Comparison of ENCODE assay signal across 15 cellular contexts in genomic region chr1:59055908-59056719, GRCh38.
A peak's percentile ranks its signal among the peaks of the same experiment; 100 is the strongest.
DNase-seq lines count a peak whose midpoint lies in the region; ATAC-seq, FAIRE-seq and TF ChIP-seq lines count a peak whose summit lies in the region.
"Had no signal": no experiment of that assay in that cellular context is flagged by ENCODE, and none has a peak within 500 bp of the region (broad histone marks: within the 10 kb centered on the region; RNA-seq: fewer than 3 reads in every experiment).

No MANE protein-coding gene starts in this region.

- H3K4me3 ChIP-seq in liver (ENCODE audit: low read depth in 1 of 3, low read length in 3 of 3) = no peak overlapping the region
- no peak overlapping the region for H3K4me3 ChIP-seq in HepG2 (replicated peaks in 1 of 3; ENCODE audit: insufficient read depth in 1 of 3, low read depth in 2 of 3, low read length in 3 of 3)
- H3K4me3 ChIP-seq in pancreas = peak overlapping the region in 1 of 4 donors; percentile 19
- H3K4me3 ChIP-seq: SJSA1 had no signal

- H3K4me1 Mint-ChIP-seq in Calu3 (ENCODE audit: low read depth, unreplicated experiment) = peaks cover 16% of the 10 kb centered on the region

- POLR2A ChIA-PET in HepG2 (lab: Yijun Ruan, JAX) = interaction anchor here (1.6 kb wide), 1 partner anchor 272 kb away, joined by 4 read pairs; the partner anchor contains the start of gene JUN

- no peaks in the 10 kb centered on the region for H3K27me3 ChIP-seq in liver (ENCODE audit: control insufficient read depth in 4 of 4, insufficient read depth in 4 of 4, low read length in 3 of 4)
- peaks cover 5 to 36% of the 10 kb centered on the region in 2 experiments for H3K27me3 ChIP-seq in HepG2 (ENCODE audit: control insufficient read depth in 1 of 2, insufficient read depth in 2 of 2, low read length in 2 of 2)
- H3K27me3 ChIP-seq in pancreas = no peaks in the 10 kb centered on the region
- H3K27me3 ChIP-seq: SJSA1 had no signal

- 67% methylated on average over 7 of the region's 7 CpGs for WGBS in liver
- WGBS in HepG2 (ENCODE audit: low lambda C conversion rate) = 50% methylated on average over 7 of the region's 7 CpGs
- 18 to 23% methylated on average over 7 of the region's 7 CpGs for WGBS in pancreas, 2 donors

- H3K27me3 Mint-ChIP-seq in Calu3 (ENCODE audit: unreplicated experiment) = no peaks in the 10 kb centered on the region
- H3K27me3 Mint-ChIP-seq: stimulated activated naive CD8-positive, alpha-beta T cell treated with anti-CD3 and anti-CD28 coated beads, Interleukin-15, Interleukin-2, amounts not matched to agents 100 ng/mL and 50 ng/mL, for 24 hours had no signal

- H3K27ac ChIP-seq in liver (ENCODE audit: low read depth in 1 of 2, low read length in 2 of 2) (peak overlapping the region in 1 of 2 donors; percentile 49), HepG2 (ENCODE audit: extremely low read length, insufficient read depth, low read length) (no peak overlapping the region), pancreas (peak overlapping the region; percentile 37 to 78 (median 67))
- H3K27ac ChIP-seq: HL-60 had no signal

- in situ Hi-C loops in HepG2 (cut with HindIII; ENCODE audit: extremely low pct_ligation_motif_present, low pct_unique_long_range_greater_than_20kb) = loop anchor here (10.0 kb wide), 1 partner anchor 271 kb away; the partner anchor contains the start of gene JUN

- TF ChIP-seq CTCF in liver (IDR thresholded peaks at IDR 0.05; ENCODE audit: low read depth, low read length, missing input control) = no peak
- TF ChIP-seq CTCF in HepG2 (CRISPR knock-in tag; IDR thresholded peaks at IDR 0.05) = no peak
- no peak for TF ChIP-seq CTCF in pancreas (IDR thresholded peaks at IDR 0.05)
- TF ChIP-seq CTCF in Calu3 (IDR thresholded peaks at IDR 0.05; ENCODE audit: unreplicated experiment) = no peak

- FAIRE-seq in HepG2 (lab: Jason Lieb, UNC) (no peak), pancreas (lab: Jason Lieb, UNC) (no peak)
- FAIRE-seq: endothelial cell of umbilical vein had no signal

- TF ChIP-seq RAD21 in liver (IDR thresholded peaks at IDR 0.05) (peak in 1 of 2 donors; percentile 8), HepG2 (CRISPR knock-in tag; IDR thresholded peaks at IDR 0.05) (no peak)

- peaks cover 3% of the 10 kb centered on the region for H3K9me3 Mint-ChIP-seq in Calu3 (ENCODE audit: low read depth, unreplicated experiment)

- no peak overlapping the region for H3K4me2 ChIP-seq in HepG2 (ENCODE audit: low read depth, low read length)

- no peak for TF ChIP-seq EP300 in HepG2 (IDR thresholded peaks at IDR 0.05; ENCODE audit: low read depth in 2 of 2, low read length in 2 of 2)
- TF ChIP-seq EP300 in HepG2 (CRISPR knock-in tag; IDR thresholded peaks at IDR 0.05; ENCODE audit: borderline replicate concordance) = no peak

- no peak overlapping the region for H3K4me3 Mint-ChIP-seq in Calu3 (ENCODE audit: low read depth, unreplicated experiment)
- H3K4me3 Mint-ChIP-seq: stimulated activated naive CD8-positive, alpha-beta T cell treated with anti-CD3 and anti-CD28 coated beads, Interleukin-15, Interleukin-2, amounts not matched to agents 100 ng/mL and 50 ng/mL, for 24 hours had no signal

- H3K4me1 ChIP-seq in liver (ENCODE audit: control insufficient read depth in 4 of 4, insufficient read depth in 4 of 4, low read length in 3 of 4) (peaks cover 0 to 29% (median 19%) of the 10 kb centered on the region in 4 donors), HepG2 (ENCODE audit: insufficient read depth, low read length) (peaks cover 40% of the 10 kb centered on the region), pancreas (peaks cover 29 to 57% (median 49%) of the 10 kb centered on the region in 3 donors)

- no peaks in the 10 kb centered on the region for H3K36me3 ChIP-seq in liver (ENCODE audit: control insufficient read depth in 4 of 4, insufficient read depth in 3 of 4, low read depth in 1 of 4, low read length in 3 of 4)
- H3K36me3 ChIP-seq in HepG2 (replicated peaks in 1 of 2; ENCODE audit: control insufficient read depth in 1 of 2, insufficient read depth in 2 of 2, low read length in 2 of 2) = no peaks in the 10 kb centered on the region
- H3K36me3 ChIP-seq in pancreas = no peaks in the 10 kb centered on the region
- H3K36me3 ChIP-seq: SJSA1 had no signal

- BruUV-seq in HepG2 (replicated peaks; lab: Mats Ljungman, UMichigan) = no TSS peak
- no TSS peak for BruUV-seq in Calu3 (replicated peaks; lab: Mats Ljungman, UMichigan)

- DNase-seq in HepG2 (ENCODE audit: low spot score) (no peak), Right ventricle myocardium superior (no peak), pancreas (peak in 4 of 6 donors; percentile 59 to 76 (median 70)), Calu3 (no peak), islet precursor cell (no peak), activated gamma-delta T cell (lab: John Stamatoyannopoulos, UW) (no peak)
- DNase-seq: activated naive CD4-positive, alpha-beta T cell; caudate nucleus; NCI-H2107 had no signal

- CTCF ChIA-PET in HepG2 (lab: Yijun Ruan, JAX; ENCODE audit: low intra/inter-chr PET ratio, low total read pairs) = no interaction called here
- CTCF ChIA-PET in Calu3 (lab: Charles Lee) = interaction anchor here (0.5 kb wide), 1 partner anchor 147 kb away, joined by 6 read pairs; no protein-coding TSS in a partner anchor

- H3K9ac ChIP-seq in liver (ENCODE audit: low read depth in 1 of 2, low read length in 2 of 2) = no peak overlapping the region
- H3K9ac ChIP-seq in HepG2 (ENCODE audit: insufficient read depth, low read depth, low read length) = no peak overlapping the region

- no peaks in the 10 kb centered on the region for H4K20me1 ChIP-seq in HepG2 (ENCODE audit: insufficient read depth, low read length)

- no peak for TF ChIP-seq POLR2A in HepG2 (IDR thresholded peaks at IDR 0.05; ENCODE audit: insufficient read depth in 1 of 2, low read depth in 2 of 2, low read length in 2 of 2)

- intact Hi-C loops in HepG2 (cut with micrococcal nuclease; ENCODE audit: unreplicated experiment) (loop anchor here (10.0 kb wide), 1 partner anchor 151 kb away; no protein-coding TSS in a partner anchor), Right ventricle myocardium superior (cut with DNase I) (loop anchor here (10.0 kb wide), 1 partner anchor 271 kb away; the partner anchor contains the start of gene JUN), pancreas (cut with DNase I) (loop anchor here in 1 of 3 donors (10.0 kb wide), 1 partner anchor 271 kb away; the partner anchor contains the start of gene JUN), Calu3 (cut with micrococcal nuclease; ENCODE audit: unreplicated experiment) (no loop called here)

- ATAC-seq in HepG2 (no peak), Right ventricle myocardium superior (ENCODE audit: poor library complexity) (peak; percentile 31), pancreas (peak; percentile 66 to 79 (median 75)), HG02798 (IDR thresholded peaks at IDR 0.05; ENCODE audit: poor library complexity, unreplicated experiment) (no peak)

- H2AFZ ChIP-seq in HepG2 (ENCODE audit: low read length) = no peak overlapping the region

- no peaks in the 10 kb centered on the region for H3K9me3 ChIP-seq in liver (ENCODE audit: control insufficient read depth in 4 of 4, low read length in 3 of 4)
- H3K9me3 ChIP-seq in HepG2 (ENCODE audit: low read length) = no peaks in the 10 kb centered on the region
- H3K9me3 ChIP-seq in pancreas = no peaks in the 10 kb centered on the region
- H3K9me3 ChIP-seq: SJSA1 had no signal

- no peaks in the 10 kb centered on the region for H3K79me2 ChIP-seq in HepG2 (ENCODE audit: insufficient read depth, low read length)

- no peaks in the 10 kb centered on the region for H3K36me3 Mint-ChIP-seq in Calu3 (ENCODE audit: insufficient read depth, unreplicated experiment)

- H3K27ac Mint-ChIP-seq in Calu3 (ENCODE audit: unreplicated experiment) = no peak overlapping the region
- H3K27ac Mint-ChIP-seq: stimulated activated naive CD8-positive, alpha-beta T cell treated with anti-CD3 and anti-CD28 coated beads, Interleukin-15, Interleukin-2, amounts not matched to agents 100 ng/mL and 50 ng/mL, for 24 hours had no signal

TF ChIP-seq in liver, 16 proteins besides CTCF, POLR2A, EP300 and RAD21:
- TF ChIP-seq NR2F2 (IDR thresholded peaks at IDR 0.05) = peak; percentile 73
- TF ChIP-seq GABPA (IDR thresholded peaks at IDR 0.05 in 1 of 2, conservative IDR thresholded peaks at IDR 0.05 in 1 of 2) = no peak
- TF ChIP-seq JUND (IDR thresholded peaks at IDR 0.05) = no peak
- no peak for TF ChIP-seq YY1 (IDR thresholded peaks at IDR 0.05)

TF ChIP-seq in HepG2, 621 proteins besides CTCF, POLR2A, EP300 and RAD21 (continues in another document):
- TF ChIP-seq SYNCRIP (IDR thresholded peaks at IDR 0.05; ENCODE audit: insufficient read depth, low read depth, low read length) (no peak), TARDBP (CRISPR knock-in tag; IDR thresholded peaks at IDR 0.05) (no peak), FLYWCH1 (CRISPR knock-in tag; IDR thresholded peaks at IDR 0.05) (no peak), TEAD2 (CRISPR knock-in tag; IDR thresholded peaks at IDR 0.05) (no peak), ZBTB2 (CRISPR knock-in tag; IDR thresholded peaks at IDR 0.05; ENCODE audit: low read depth) (no peak), ZNF564 (CRISPR knock-in tag; IDR thresholded peaks at IDR 0.05) (no peak), ZNF772 (CRISPR knock-in tag; IDR thresholded peaks at IDR 0.05) (no peak), DNMT3B (CRISPR knock-in tag; conservative IDR thresholded peaks at IDR 0.05) (no peak), ZNF510 (CRISPR knock-in tag; IDR thresholded peaks at IDR 0.05; ENCODE audit: low read depth) (no peak)
- TF ChIP-seq, protein P1, sequence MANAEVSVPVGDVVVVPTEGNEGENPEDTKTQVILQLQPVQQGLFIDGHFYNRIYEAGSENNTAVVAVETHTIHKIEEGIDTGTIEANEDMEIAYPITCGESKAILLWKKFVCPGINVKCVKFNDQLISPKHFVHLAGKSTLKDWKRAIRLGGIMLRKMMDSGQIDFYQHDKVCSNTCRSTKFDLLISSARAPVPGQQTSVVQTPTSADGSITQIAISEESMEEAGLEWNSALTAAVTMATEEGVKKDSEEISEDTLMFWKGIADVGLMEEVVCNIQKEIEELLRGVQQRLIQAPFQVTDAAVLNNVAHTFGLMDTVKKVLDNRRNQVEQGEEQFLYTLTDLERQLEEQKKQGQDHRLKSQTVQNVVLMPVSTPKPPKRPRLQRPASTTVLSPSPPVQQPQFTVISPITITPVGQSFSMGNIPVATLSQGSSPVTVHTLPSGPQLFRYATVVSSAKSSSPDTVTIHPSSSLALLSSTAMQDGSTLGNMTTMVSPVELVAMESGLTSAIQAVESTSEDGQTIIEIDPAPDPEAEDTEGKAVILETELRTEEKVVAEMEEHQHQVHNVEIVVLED (CRISPR knock-in tag; IDR thresholded peaks at IDR 0.05; ENCODE audit: borderline replicate concordance) = no peak

Comparison
In these comparisons a context has a peak if more than half of its experiments do, and no peak if none do; other contexts are left out.
1. ATAC-seq: peak in Right ventricle myocardium superior (single experiment) and pancreas (4 of 4); none in HepG2 (single experiment) and HG02798 (single experiment).
2. DNase-seq: peak in pancreas (4 of 6); none in HepG2 (single experiment), Right ventricle myocardium superior (single experiment), Calu3 (single experiment), islet precursor cell (single experiment) and activated gamma-delta T cell (single experiment).